25 cellular contexts compared by ENCODE assay signal in genomic region chr1:168599636-168600035, GRCh38. TPM values are rescaled to one million over a fixed set of nuclear protein-coding genes. Genes with fewer than 3 reads are reported as not detected.
"Had no signal": no experiment of that assay in that cellular context is flagged by ENCODE, and none has a peak within 500 bp of the region (broad histone marks: within the 10 kb centered on the region; RNA-seq: fewer than 3 reads in every experiment).

No MANE protein-coding gene starts in this region.

- H3K27ac Mint-ChIP-seq: naive B cell; nephron; stimulated activated naive B cell treated with anti-CD40 and anti-IgM and Interleukin-4, amounts not matched to agents 10 μg/mL and 1 μg/mL and 100 μg/mL, for 72 hours; stimulated activated naive CD8-positive, alpha-beta T cell treated with anti-CD3 and anti-CD28 coated beads, Interleukin-15, amount 100 ng/mL, for 72 hours had no signal

- DNase-seq: central memory CD4-positive, alpha-beta T cell; cortex of kidney; dorsolateral prefrontal cortex; effector memory CD4-positive, alpha-beta T cell; esophagus squamous epithelium; kidney; mesenchymal stem cell; midbrain; naive B cell; stimulated activated CD4-positive, alpha-beta T cell treated with anti-CD3 and anti-CD28 coated beads, Interleukin-2, amount 100 ng/mL, for 24 hours; stimulated activated CD4-positive, alpha-beta T cell treated with anti-CD3 and anti-CD28 coated beads, Interleukin-4, amount 100 ng/mL, for 4 hours; stimulated activated naive B cell treated with anti-CD40 and anti-IgM and Interleukin-4, amounts not matched to agents 10 μg/mL and 1 μg/mL and 100 μg/mL, for 72 hours; stimulated activated naive CD8-positive, alpha-beta T cell treated with anti-CD3 and anti-CD28 coated beads, Interleukin-15, amount 100 ng/mL, for 72 hours; testis had no signal

- H3K4me1 ChIP-seq: esophagus squamous epithelium, parathyroid adenoma, prostate gland, testis, tibial nerve had no signal

- H3K4me3 Mint-ChIP-seq: naive B cell; nephron; stimulated activated naive B cell treated with anti-CD40 and anti-IgM and Interleukin-4, amounts not matched to agents 10 μg/mL and 1 μg/mL and 100 μg/mL, for 72 hours; stimulated activated naive CD8-positive, alpha-beta T cell treated with anti-CD3 and anti-CD28 coated beads, Interleukin-15, amount 100 ng/mL, for 72 hours had no signal

- H3K9ac ChIP-seq: parathyroid adenoma had no signal

- H3K27me3 ChIP-seq: dorsolateral prefrontal cortex, esophagus squamous epithelium, testis, tibial nerve had no signal

- H3K4me3 ChIP-seq: dorsolateral prefrontal cortex, esophagus squamous epithelium, lung, prostate gland, testis, tibial nerve had no signal

- H3K27ac ChIP-seq: dorsolateral prefrontal cortex, epithelial cell of prostate, esophagus squamous epithelium, parathyroid adenoma, prostate gland, testis, tibial nerve had no signal

- H3K36me3 Mint-ChIP-seq: naive B cell; stimulated activated naive B cell treated with anti-CD40 and anti-IgM and Interleukin-4, amounts not matched to agents 10 μg/mL and 1 μg/mL and 100 μg/mL, for 72 hours had no signal

- H3K79me2 ChIP-seq: parathyroid adenoma had no signal

- H3K4me1 Mint-ChIP-seq: naive B cell; nephron; stimulated activated naive B cell treated with anti-CD40 and anti-IgM and Interleukin-4, amounts not matched to agents 10 μg/mL and 1 μg/mL and 100 μg/mL, for 72 hours; stimulated activated naive CD8-positive, alpha-beta T cell treated with anti-CD3 and anti-CD28 coated beads, Interleukin-15, amount 100 ng/mL, for 72 hours had no signal

- H3K27me3 Mint-ChIP-seq: stimulated activated naive CD8-positive, alpha-beta T cell treated with anti-CD3 and anti-CD28 coated beads, Interleukin-15, amount 100 ng/mL, for 72 hours had no signal

- ATAC-seq: sciatic nerve; stimulated activated naive B cell treated with anti-CD40 and anti-IgM and Interleukin-4, amounts not matched to agents 10 μg/mL and 1 μg/mL and 100 μg/mL, for 72 hours; stimulated activated naive CD8-positive, alpha-beta T cell treated with anti-CD3 and anti-CD28 coated beads, Interleukin-15, amount 100 ng/mL, for 72 hours had no signal

- H3K9me3 Mint-ChIP-seq: stimulated activated naive CD8-positive, alpha-beta T cell treated with anti-CD3 and anti-CD28 coated beads, Interleukin-15, amount 100 ng/mL, for 72 hours had no signal

- H2AFZ ChIP-seq: parathyroid adenoma had no signal

- H3K36me3 ChIP-seq: esophagus squamous epithelium, prostate gland, tibial nerve had no signal

- H3K9me3 ChIP-seq: esophagus squamous epithelium, prostate gland, testis had no signal

RNA-seq across cellular contexts. Expression of gene XCL1, which starts 23.2 kb away (rescaled TPM):
- total RNA-seq: kidney, prostate gland, renal cortical epithelial cell, sciatic nerve, skeletal muscle tissue, testis, urinary bladder had no signal

RNA-seq across cellular contexts. Expression of gene XCL2, which starts 55.8 kb away (rescaled TPM):
- total RNA-seq: chondrocyte, prostate gland, renal cortical epithelial cell, sciatic nerve, skeletal muscle tissue, testis, tibial nerve, urinary bladder had no signal
